13 cellular contexts compared by ENCODE assay signal in genomic region chr13:29520671-29521070, GRCh38.
DNase-seq lines count a peak whose midpoint lies in the region; ATAC-seq, FAIRE-seq and TF ChIP-seq lines count a peak whose summit lies in the region.
"Had no signal": no experiment of that assay in that cellular context is flagged by ENCODE, and none has a peak within 500 bp of the region (broad histone marks: within the 10 kb centered on the region; RNA-seq: fewer than 3 reads in every experiment).

No MANE protein-coding gene starts in this region.

- H3K4me3 ChIP-seq in fibroblast of villous mesenchyme (ENCODE audit: low read depth, low read length), result no peak overlapping the region
- no peak overlapping the region for H3K4me3 ChIP-seq in subcutaneous abdominal adipose tissue (ENCODE audit: low read depth in 1 of 5, low read length in 5 of 5)
- H3K4me3 ChIP-seq in HAP-1, result no peak overlapping the region
- H3K4me3 ChIP-seq: coronary artery had no signal

- TF ChIP-seq CTCF in fibroblast of villous mesenchyme (IDR thresholded peaks at IDR 0.05; ENCODE audit: insufficient read depth, low read depth, low read length), result no peak

- peak; percentile 98 for FAIRE-seq in G401.6 (lab: Jason Lieb, UNC)
- FAIRE-seq: HepG2 had no signal

- H3K4me1 ChIP-seq in subcutaneous abdominal adipose tissue (ENCODE audit: control insufficient read depth in 5 of 5, insufficient read depth in 5 of 5, low read length in 5 of 5) (peaks cover 2 to 17% (median 14%) of the 10 kb centered on the region in 5 donors), HAP-1 (no peaks in the 10 kb centered on the region)

- peaks cover 0 to 47% (median 23%) of the 10 kb centered on the region in 5 donors for H3K36me3 ChIP-seq in subcutaneous abdominal adipose tissue (ENCODE audit: control insufficient read depth in 5 of 5, insufficient read depth in 5 of 5, low read length in 5 of 5)
- H3K36me3 ChIP-seq in HAP-1 (replicated peaks), result peaks cover 99% of the 10 kb centered on the region

- H3K27me3 ChIP-seq in subcutaneous abdominal adipose tissue (ENCODE audit: control insufficient read depth in 5 of 5, insufficient read depth in 4 of 5, low read length in 5 of 5) (no peaks in the 10 kb centered on the region), HAP-1 (ENCODE audit: low read depth) (no peaks in the 10 kb centered on the region)

- no peak overlapping the region for H3K9ac ChIP-seq in subcutaneous abdominal adipose tissue (ENCODE audit: low read length in 5 of 5)

- ATAC-seq in HG03175 (IDR thresholded peaks at IDR 0.05; ENCODE audit: unreplicated experiment), result no peak
- ATAC-seq: CD8-positive, alpha-beta T cell; HepG2 had no signal

- DNase-seq in amniotic epithelial cell (ENCODE audit: low read depth), result peak; percentile 59
- DNase-seq in fibroblast of villous mesenchyme (ENCODE audit: low read depth), result peak; percentile 86
- DNase-seq in HAP-1 (ENCODE audit: low spot score in 2 of 2), result no peak
- DNase-seq in islet precursor cell, result no peak
- no peak for DNase-seq in medulla oblongata (ENCODE audit: extremely low spot score)
- DNase-seq: CD8-positive, alpha-beta T cell; NCI-H446 treated with DMSO at 0.1 percent for 48 hours; stimulated activated naive CD4-positive, alpha-beta T cell had no signal

- H3K27ac ChIP-seq in subcutaneous abdominal adipose tissue (ENCODE audit: low read depth, low read length), result peak overlapping the region; percentile 17

- H3K9me3 ChIP-seq in subcutaneous abdominal adipose tissue (ENCODE audit: control insufficient read depth in 5 of 5, low read length in 5 of 5) (no peaks in the 10 kb centered on the region), HAP-1 (no peaks in the 10 kb centered on the region)

- in situ Hi-C loops in HAP-1 (cut with MboI; ENCODE audit: low sequenced_read_pairs), result no loop called here

Comparison
In these comparisons a context has a peak if more than half of its experiments do, and no peak if none do; other contexts are left out.
1. DNase-seq: peak in amniotic epithelial cell (single experiment) and fibroblast of villous mesenchyme (single experiment); none in HAP-1 (0 of 2), islet precursor cell (single experiment) and medulla oblongata (single experiment).